8 cellular contexts compared by ENCODE assay signal in genomic region chr1:31763671-31764306, GRCh38. TPM values are rescaled to one million over a fixed set of nuclear protein-coding genes. Genes with fewer than 3 reads are reported as not detected.
A peak's percentile ranks its signal among the peaks of the same experiment; 100 is the strongest.
DNase-seq lines count a peak whose midpoint lies in the region; ATAC-seq, FAIRE-seq and TF ChIP-seq lines count a peak whose summit lies in the region.

No MANE protein-coding gene starts in this region.

- no peaks in the 10 kb centered on the region for H3K9me3 Mint-ChIP-seq in naive thymus-derived CD8-positive, alpha-beta T cell

- under 1% methylated on average over 45 of the region's 92 CpGs for WGBS in K562 (ENCODE audit: insufficient coverage, low coverage, missing lambda C conversion rate)

- TF ChIP-seq RAD21 in K562 (CRISPR knock-in tag; conservative IDR thresholded peaks at IDR 0.05 in 1 of 2, IDR thresholded peaks at IDR 0.05 in 1 of 2), result no peak

- H2AFZ ChIP-seq in K562 (ENCODE audit: low read depth, low read length), result peak overlapping the region; percentile 58; the same call in 1 of the 2 replicates

- no peaks in the 10 kb centered on the region for H3K79me2 ChIP-seq in K562 (ENCODE audit: control insufficient read depth, insufficient read depth, low read length)

- peak overlapping the region; percentile 67 for H3K4me3 ChIP-seq in AG09309 (ENCODE audit: control insufficient read depth, low read depth, low read length)
- peak overlapping the region; percentile 64 for H3K4me3 ChIP-seq in HUES48 (ENCODE audit: low read depth, low read length)
- peak overlapping the region; percentile 36 for H3K4me3 ChIP-seq in K562

- no peak for TF ChIP-seq CTCF in AG09309 (IDR thresholded peaks at IDR 0.05; ENCODE audit: control insufficient read depth, insufficient read depth, low read depth, low read length, missing control alignments)
- no peak for TF ChIP-seq CTCF in K562 (IDR thresholded peaks at IDR 0.05 in 2 of 3, conservative IDR thresholded peaks at IDR 0.05 in 1 of 3; ENCODE audit: insufficient read depth in 2 of 3, low read depth in 1 of 3, low read length in 3 of 3)

- H3K9me1 ChIP-seq in K562 (ENCODE audit: control insufficient read depth, insufficient read depth, low read length), result no peaks in the 10 kb centered on the region

- BruUV-seq in K562 (replicated peaks; lab: Mats Ljungman, UMichigan), result no TSS peak

- CTCF ChIA-PET in K562 (lab: Yijun Ruan, JAX; ENCODE audit: low intra/inter-chr PET ratio), result interaction anchor here (0.6 to 1.1 kb wide), 3 partner anchors 26 to 303 kb away, joined by 4 to 5 read pairs (median 4); no protein-coding TSS in a partner anchor

- TF ChIP-seq EP300 in K562 (IDR thresholded peaks at IDR 0.05; ENCODE audit: low read length), result no peak

- DNase-seq in AG09309 (ENCODE audit: low read depth) (no peak), K562 (ENCODE audit: extremely low read depth in 1 of 4, low spot score in 3 of 4) (no peak), T-helper 9 cell (no peak), left colon (no peak)
- DNase-seq in naive thymus-derived CD8-positive, alpha-beta T cell, result peak in 3 of 10 donors; percentile 7 to 43 (median 41)

- peaks cover 0 to 12% (median 3%) of the 10 kb centered on the region in 5 donors for H3K27me3 Mint-ChIP-seq in naive thymus-derived CD8-positive, alpha-beta T cell

- POLR2A ChIA-PET in K562 (lab: Yijun Ruan, JAX), result no interaction called here
- POLR2A ChIA-PET in naive thymus-derived CD8-positive, alpha-beta T cell (lab: Charles Lee), result interaction anchor here (1.5 kb wide), 1 partner anchor 25 kb away, joined by 6 read pairs; no protein-coding TSS in a partner anchor

- H3K9me3 ChIP-seq in HUES48 (ENCODE audit: control insufficient read depth, insufficient read depth, low read length) (no peaks in the 10 kb centered on the region), K562 (replicated peaks; ENCODE audit: control insufficient read depth, insufficient read depth, low read depth, low read length) (no peaks in the 10 kb centered on the region)

- intact Hi-C loops in K562 (cut with micrococcal nuclease), result no loop called here
- intact Hi-C loops in left colon (cut with DNase I, micrococcal nuclease), result no loop called here

- H3K27ac Mint-ChIP-seq in naive thymus-derived CD8-positive, alpha-beta T cell, result no peak overlapping the region

- FAIRE-seq in K562 (lab: Jason Lieb, UNC), result no peak

- H3K27me3 ChIP-seq in HUES48 (ENCODE audit: control insufficient read depth, insufficient read depth, low read length) (peaks cover 27% of the 10 kb centered on the region), K562 (ENCODE audit: control insufficient read depth in 2 of 2, insufficient read depth in 2 of 2, low read length in 2 of 2) (peaks cover 47 to 76% of the 10 kb centered on the region in 2 experiments)

- H3K4me1 ChIP-seq in HUES48 (ENCODE audit: control insufficient read depth, insufficient read depth, low read length) (peaks cover 49% of the 10 kb centered on the region), K562 (replicated peaks in 1 of 2; ENCODE audit: control insufficient read depth in 2 of 2, insufficient read depth in 2 of 2, low read length in 2 of 2) (peaks cover 13 to 31% of the 10 kb centered on the region in 2 experiments)

- no peak for ATAC-seq in K562
- ATAC-seq in naive thymus-derived CD8-positive, alpha-beta T cell, result peak; percentile 9 to 31
- no peak for ATAC-seq in GM19455 (IDR thresholded peaks at IDR 0.05; ENCODE audit: unreplicated experiment)
- ATAC-seq in GM21723 (IDR thresholded peaks at IDR 0.05; ENCODE audit: unreplicated experiment), result no peak
- ATAC-seq in left colon, result no peak

- H3K9ac ChIP-seq in HUES48 (ENCODE audit: low read depth, low read length) (no peak overlapping the region), K562 (ENCODE audit: insufficient read depth in 1 of 2, low read depth in 2 of 2, low read length in 2 of 2) (peak overlapping the region in 1 of 2 experiments; percentile 47; a peak in 1 of 4 replicates)

- H4K20me1 ChIP-seq in K562 (replicated peaks; ENCODE audit: control insufficient read depth, insufficient read depth, low read length), result peaks cover 47% of the 10 kb centered on the region

- peaks cover 14 to 38% (median 30%) of the 10 kb centered on the region in 4 donors for H3K4me1 Mint-ChIP-seq in naive thymus-derived CD8-positive, alpha-beta T cell

- no peak for TF ChIP-seq POLR2A in K562 (conservative IDR thresholded peaks at IDR 0.05)

- in situ Hi-C loops in K562 (cut with MboI), result no loop called here

- H3K27ac ChIP-seq in HUES48 (ENCODE audit: low read depth, low read length) (no peak overlapping the region), K562 (ENCODE audit: extremely low read depth, low read depth, low read length) (no peak overlapping the region)

- no peaks in the 10 kb centered on the region for H3K36me3 ChIP-seq in HUES48 (ENCODE audit: control insufficient read depth, insufficient read depth, low read length)
- H3K36me3 ChIP-seq in K562 (ENCODE audit: control insufficient read depth, insufficient read depth, low read length), result no peaks in the 10 kb centered on the region

- peak overlapping the region; percentile 22; the same call in 1 of the 2 replicates for H3K4me2 ChIP-seq in K562 (ENCODE audit: insufficient read depth, low read length)

- H3K4me3 Mint-ChIP-seq in naive thymus-derived CD8-positive, alpha-beta T cell, result peak overlapping the region; percentile 68 to 90 (median 81)

- H3K36me3 Mint-ChIP-seq in naive thymus-derived CD8-positive, alpha-beta T cell, result no peaks in the 10 kb centered on the region

RNA-seq across cellular contexts. Expression of gene ADGRB2, which starts 0.4 kb away (rescaled TPM):
- 0.42 and 2.8 TPM in 2 replicates for total RNA-seq in K562 (2011; cell fraction: chromatin; rRNA removed; ENCODE audit: low replicate concordance)
- 1.2 and 2.5 TPM in 2 replicates for total RNA-seq in K562 (2011; cell fraction: nucleolus; rRNA removed)
- total RNA-seq in K562 (2011; cell fraction: nucleoplasm; rRNA removed), result 0.31 and 0.44 TPM in 2 replicates
- total RNA-seq in K562 (2014; rRNA removed) (0.23 and 0.33 TPM in 2 replicates), K562 (2014; rRNA removed; fragmentation: Illumina TruSeq; extraction: Trizol) (0.04 TPM in 1 of 2 replicates, not detected in the other), K562 (2015; rRNA removed; fragmentation: Illumina TruSeq; extraction: Trizol) (0.22 and 0.23 TPM in 2 replicates), K562 (2021) (0.22 and 0.34 TPM in 2 replicates), left colon (under 1 TPM; 0.79 to 0.89 TPM)
- polyA plus RNA-seq in K562 (2011; rRNA removed) (0.14 and 0.38 TPM in 2 replicates), K562 (2014; fragmentation: Illumina TruSeq; extraction: Trizol) (0.07 and 0.11 TPM in 2 replicates), K562 (2014; fragmentation: Nextera tagmentation; extraction: Ambion mirVana) (not detected), K562 (2014; rRNA removed) (0.18 and 0.20 TPM in 2 replicates)
- polyA plus RNA-seq in K562 (2011; cell fraction: cytosol; rRNA removed), result 0.27 and 0.35 TPM in 2 replicates
- 2.0 and 3.4 TPM in 2 replicates for polyA plus RNA-seq in K562 (2011; cell fraction: nucleus; rRNA removed)
- 0.17 and 0.54 TPM in 2 replicates for polyA plus RNA-seq in K562 (2012)
- polyA minus RNA-seq in K562 (2011; rRNA and poly(A)+ RNA removed), result 0.09 and 0.53 TPM in 2 replicates
- polyA minus RNA-seq in K562 (2011; cell fraction: cytosol; rRNA and poly(A)+ RNA removed), result 1.2 TPM in 1 of 2 replicates, not detected in the other
- polyA minus RNA-seq in K562 (2011; cell fraction: nucleus; rRNA and poly(A)+ RNA removed), result 0.67 and 1.7 TPM in 2 replicates
- under 1 TPM in 1 of 2 experiments, not detected in 1; 0.18 TPM for total RNA-seq in naive thymus-derived CD8-positive, alpha-beta T cell
- under 1 TPM in 2 of 3 donors, not detected in 1; 0.05 to 0.10 TPM for polyA plus RNA-seq in naive thymus-derived CD8-positive, alpha-beta T cell

RNA-seq across cellular contexts. Expression of gene SPOCD1, which starts 52.0 kb away (rescaled TPM):
- 1.5 and 3.2 TPM in 2 replicates for total RNA-seq in K562 (2011; cell fraction: chromatin; rRNA removed; ENCODE audit: low replicate concordance)
- total RNA-seq in K562 (2011; cell fraction: nucleolus; rRNA removed), result 2.8 and 3.0 TPM in 2 replicates
- total RNA-seq in K562 (2011; cell fraction: nucleoplasm; rRNA removed), result 3.4 and 4.1 TPM in 2 replicates
- total RNA-seq in K562 (2014; rRNA removed) (0.20 and 0.27 TPM in 2 replicates), K562 (2014; rRNA removed; fragmentation: Illumina TruSeq; extraction: Trizol) (0.16 and 0.36 TPM in 2 replicates), K562 (2015; rRNA removed; fragmentation: Illumina TruSeq; extraction: Trizol) (0.23 and 0.25 TPM in 2 replicates), K562 (2021) (0.22 and 0.71 TPM in 2 replicates), left colon (under 1 TPM; 0.45 to 0.79 TPM)
- polyA plus RNA-seq in K562 (2011; rRNA removed) (0.39 and 0.63 TPM in 2 replicates), K562 (2014; fragmentation: Illumina TruSeq; extraction: Trizol) (0.19 and 0.42 TPM in 2 replicates), K562 (2014; fragmentation: Nextera tagmentation; extraction: Ambion mirVana) (under 1 TPM in 1 of 2 experiments, not detected in 1; 0.03 TPM), K562 (2014; rRNA removed) (0.25 and 0.46 TPM in 2 replicates)
- 0.31 and 0.60 TPM in 2 replicates for polyA plus RNA-seq in K562 (2011; cell fraction: cytosol; rRNA removed)
- 1.6 and 2.8 TPM in 2 replicates for polyA plus RNA-seq in K562 (2011; cell fraction: nucleus; rRNA removed)
- polyA plus RNA-seq in K562 (2012), result 0.17 and 1.2 TPM in 2 replicates
- 0.21 and 0.67 TPM in 2 replicates for polyA minus RNA-seq in K562 (2011; rRNA and poly(A)+ RNA removed)
- 0.38 TPM in 1 of 2 replicates, not detected in the other for polyA minus RNA-seq in K562 (2011; cell fraction: cytosol; rRNA and poly(A)+ RNA removed)
- 1.00 and 1.9 TPM in 2 replicates for polyA minus RNA-seq in K562 (2011; cell fraction: nucleus; rRNA and poly(A)+ RNA removed)
- total RNA-seq in naive thymus-derived CD8-positive, alpha-beta T cell, result under 1 TPM in 1 of 2 experiments, not detected in 1; 0.36 TPM
- polyA plus RNA-seq in naive thymus-derived CD8-positive, alpha-beta T cell, result not detected

RNA-seq across cellular contexts. Expression of gene COL16A1, which starts 60.0 kb away (rescaled TPM):
- total RNA-seq in K562 (2011; cell fraction: chromatin; rRNA removed; ENCODE audit: low replicate concordance), result 0.44 TPM in 1 of 2 replicates, not detected in the other
- 0.13 and 0.17 TPM in 2 replicates for total RNA-seq in K562 (2011; cell fraction: nucleolus; rRNA removed)
- not detected in 2 replicates for total RNA-seq in K562 (2011; cell fraction: nucleoplasm; rRNA removed)
- total RNA-seq in K562 (2014; rRNA removed) (0.04 TPM in 1 of 2 replicates, not detected in the other), K562 (2014; rRNA removed; fragmentation: Illumina TruSeq; extraction: Trizol) (not detected in 2 replicates), K562 (2015; rRNA removed; fragmentation: Illumina TruSeq; extraction: Trizol) (0.08 TPM in 1 of 2 replicates, not detected in the other), K562 (2021) (0.54 and 0.60 TPM in 2 replicates), left colon (10 to 100 TPM; 15.7 to 23.3 TPM)
- polyA plus RNA-seq in K562 (2011; rRNA removed) (0.11 TPM in 1 of 2 replicates, not detected in the other), K562 (2014; fragmentation: Illumina TruSeq; extraction: Trizol) (not detected in 2 replicates), K562 (2014; fragmentation: Nextera tagmentation; extraction: Ambion mirVana) (not detected), K562 (2014; rRNA removed) (0.11 TPM in 1 of 2 replicates, not detected in the other)
- not detected in 2 replicates for polyA plus RNA-seq in K562 (2011; cell fraction: cytosol; rRNA removed)
- 0.31 and 0.36 TPM in 2 replicates for polyA plus RNA-seq in K562 (2011; cell fraction: nucleus; rRNA removed)
- 0.37 TPM in 1 of 2 replicates, not detected in the other for polyA plus RNA-seq in K562 (2012)
- polyA minus RNA-seq in K562 (2011; rRNA and poly(A)+ RNA removed), result not detected in 2 replicates
- polyA minus RNA-seq in K562 (2011; cell fraction: cytosol; rRNA and poly(A)+ RNA removed), result not detected in 2 replicates
- not detected in 2 replicates for polyA minus RNA-seq in K562 (2011; cell fraction: nucleus; rRNA and poly(A)+ RNA removed)
- total RNA-seq in naive thymus-derived CD8-positive, alpha-beta T cell, result not detected
- under 1 TPM in 1 of 3 donors, not detected in 2; 0.20 TPM for polyA plus RNA-seq in naive thymus-derived CD8-positive, alpha-beta T cell

Comparison
In these comparisons a context has a peak if more than half of its experiments do, and no peak if none do; other contexts are left out.
1. ATAC-seq: peak in naive thymus-derived CD8-positive, alpha-beta T cell (2 of 2); none in K562 (single experiment), GM19455 (single experiment), GM21723 (single experiment) and left colon (single experiment).
2. RNA of gene COL16A1, which starts 60.0 kb away (total RNA-seq): 15.7 to 23.3 TPM in left colon; not detected in naive thymus-derived CD8-positive, alpha-beta T cell and 0.04 to 0.60 TPM in K562; every median in the first group is over 10 times any median in the second.
3. Peak in every context shown above with its lines, with median percentiles within 50 percentile points of each other: H3K4me3 ChIP-seq.